19 cellular contexts compared by ENCODE assay signal in the genomic region with DNA sequence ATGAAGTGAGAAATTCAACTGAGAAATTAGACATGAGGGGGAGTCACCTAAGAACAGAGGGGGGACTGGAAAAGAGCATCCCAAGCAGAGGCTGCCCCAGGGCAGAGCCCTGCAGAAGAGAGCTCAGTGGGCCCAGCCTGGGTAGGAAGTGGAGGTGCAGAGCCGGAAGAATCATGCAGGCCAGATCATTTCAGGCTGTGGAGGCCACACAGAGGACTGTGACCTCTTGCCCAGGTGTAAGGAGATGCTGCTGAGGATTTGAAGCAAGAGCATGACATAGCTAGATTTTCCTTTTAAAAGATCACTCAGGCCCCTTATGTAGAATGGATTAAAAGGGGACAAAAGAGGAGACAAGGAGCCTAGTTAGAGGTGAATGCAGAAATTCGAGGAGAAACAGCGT.
DNase-seq lines count a peak whose midpoint lies in the region; ATAC-seq and TF ChIP-seq lines count a peak whose summit lies in the region.
"Had no signal": no experiment of that assay in that cellular context is flagged by ENCODE, and none has a peak within 500 bp of the region (broad histone marks: within the 10 kb centered on the region; RNA-seq: fewer than 3 reads in every experiment).

No MANE protein-coding gene starts in this region.

- no peaks in the 10 kb centered on the region for H3K9me3 Mint-ChIP-seq in T-helper 1 cell treated with Interleukin-12 subunit alpha and Interleukin-12 subunit beta and Interleukin-4 antibody, amounts not matched to agents 30 μg/mL and 1 μg/mL, for 36 hours
- H3K9me3 Mint-ChIP-seq in activated CD4-positive, alpha-beta memory T cell treated with anti-CD3 and anti-CD28 coated beads, Interleukin-2, amount 10 ng/mL, durations not matched to agents 7 days and 5 days = no peaks in the 10 kb centered on the region
- no peaks in the 10 kb centered on the region for H3K9me3 Mint-ChIP-seq in stimulated activated naive B cell treated with anti-CD40 and anti-IgM and Interleukin-4, amounts not matched to agents 10 μg/mL and 1 μg/mL and 100 μg/mL, for 72 hours
- H3K9me3 Mint-ChIP-seq: activated T-cell treated with anti-CD3 and anti-CD28 coated beads, Interleukin-2, amount 50 U/mL, for 4 hours; dendritic cell treated with granulocyte-macrophage colony-stimulating factor and Interleukin-4, amounts not matched to agents 40 ng/mL and 50 ng/mL, for 4 days had no signal

- peak overlapping the region; percentile 73; the same call in 1 of the 2 replicates for H3K27ac ChIP-seq in DND-41 (ENCODE audit: low read length)
- H3K27ac ChIP-seq: 22Rv1, adrenal gland, psoas muscle, RWPE1, stomach had no signal

- H3K9me3 ChIP-seq in DND-41 (ENCODE audit: insufficient read depth, low read length, severe bottlenecking) = no peaks in the 10 kb centered on the region
- H3K9me3 ChIP-seq: adrenal gland, psoas muscle, stomach had no signal

- ATAC-seq in DND-41 (ENCODE audit: insufficient read depth, low read depth) (no peak; the same call in 2 of the 3 replicates), left lobe of liver (peak; percentile 14), GM18868 (IDR thresholded peaks at IDR 0.05; ENCODE audit: unreplicated experiment) (no peak)
- no peak for ATAC-seq in stimulated activated naive B cell treated with anti-CD40 and anti-IgM and Interleukin-4, amounts not matched to agents 10 μg/mL and 1 μg/mL and 100 μg/mL, for 72 hours (replicated peaks)
- ATAC-seq: psoas muscle had no signal

- 0 out of 2 replicates have a peak overlapping the region, but pooled peaks have one; percentile 14 for H2AFZ ChIP-seq in DND-41 (ENCODE audit: low read depth, low read length)

- H3K79me2 ChIP-seq in DND-41 (ENCODE audit: insufficient read depth, low read length) = no peaks in the 10 kb centered on the region

- peak overlapping the region; percentile 31 for H3K4me3 Mint-ChIP-seq in T-helper 1 cell treated with Interleukin-12 subunit alpha and Interleukin-12 subunit beta and Interleukin-4 antibody, amounts not matched to agents 30 μg/mL and 1 μg/mL, for 36 hours
- H3K4me3 Mint-ChIP-seq in activated CD4-positive, alpha-beta memory T cell treated with anti-CD3 and anti-CD28 coated beads, Interleukin-2, amount 10 ng/mL, durations not matched to agents 7 days and 5 days = no peak overlapping the region
- H3K4me3 Mint-ChIP-seq in stimulated activated naive B cell treated with anti-CD40 and anti-IgM and Interleukin-4, amounts not matched to agents 10 μg/mL and 1 μg/mL and 100 μg/mL, for 72 hours = no peak overlapping the region
- H3K4me3 Mint-ChIP-seq: activated T-cell treated with anti-CD3 and anti-CD28 coated beads, Interleukin-2, amount 50 U/mL, for 4 hours; dendritic cell treated with granulocyte-macrophage colony-stimulating factor and Interleukin-4, amounts not matched to agents 40 ng/mL and 50 ng/mL, for 4 days; type B pancreatic cell had no signal

- peak overlapping the region; percentile 32; the same call in 1 of the 2 replicates for H3K9ac ChIP-seq in DND-41 (ENCODE audit: low read depth, low read length)

- CTCF ChIA-PET in activated CD4-positive, alpha-beta memory T cell treated with anti-CD3 and anti-CD28 coated beads, Interleukin-2, amount 10 ng/mL, durations not matched to agents 7 days and 5 days (lab: Charles Lee) = interaction anchor here (1.4 to 2.0 kb wide), 2 partner anchors 9 to 137 kb away, joined by 3 to 5 read pairs; no protein-coding TSS in a partner anchor

- no peaks in the 10 kb centered on the region for H3K27me3 ChIP-seq in DND-41 (ENCODE audit: insufficient read depth, low read length, poor library complexity)
- H3K27me3 ChIP-seq: adrenal gland, stomach had no signal

- DNase-seq in T-helper 1 cell (no peak), DND-41 (no peak), left lobe of liver (ENCODE audit: low spot score) (no peak), GF-D8 (lab: John Stamatoyannopoulos, UW) (no peak)
- DNase-seq in activated CD4-positive, alpha-beta memory T cell treated with anti-CD3 and anti-CD28 coated beads, Interleukin-2, amount 10 ng/mL, durations not matched to agents 7 days and 5 days = no peak
- no peak for DNase-seq in stimulated activated naive B cell treated with anti-CD40 and anti-IgM and Interleukin-4, amounts not matched to agents 10 μg/mL and 1 μg/mL and 100 μg/mL, for 72 hours
- DNase-seq: activated T-cell treated with anti-CD3 and anti-CD28 coated beads, Interleukin-2, amount 50 U/mL, for 4 hours; NCI-H1417; NCI-H510A treated with DMSO at 0.1 percent for 48 hours; psoas muscle; small intestine; stomach had no signal

- H3K4me2 ChIP-seq in DND-41 (ENCODE audit: insufficient read depth, low read length) = peak overlapping the region; percentile 52; the same call in 1 of the 2 replicates

- no peak overlapping the region for H3K4me3 ChIP-seq in DND-41 (ENCODE audit: low read depth in 1 of 2, low read length in 2 of 2)
- H3K4me3 ChIP-seq: adrenal gland, psoas muscle, stomach had no signal

- no peaks in the 10 kb centered on the region for H3K36me3 ChIP-seq in DND-41 (ENCODE audit: insufficient read depth, low read length)
- H3K36me3 ChIP-seq: adrenal gland, stomach had no signal

- H3K27ac Mint-ChIP-seq in T-helper 1 cell treated with Interleukin-12 subunit alpha and Interleukin-12 subunit beta and Interleukin-4 antibody, amounts not matched to agents 30 μg/mL and 1 μg/mL, for 36 hours = peak overlapping the region; percentile 76
- H3K27ac Mint-ChIP-seq in activated CD4-positive, alpha-beta memory T cell treated with anti-CD3 and anti-CD28 coated beads, Interleukin-2, amount 10 ng/mL, durations not matched to agents 7 days and 5 days = peak overlapping the region; percentile 66
- H3K27ac Mint-ChIP-seq in stimulated activated naive B cell treated with anti-CD40 and anti-IgM and Interleukin-4, amounts not matched to agents 10 μg/mL and 1 μg/mL and 100 μg/mL, for 72 hours = no peak overlapping the region
- H3K27ac Mint-ChIP-seq: dendritic cell treated with granulocyte-macrophage colony-stimulating factor and Interleukin-4, amounts not matched to agents 40 ng/mL and 50 ng/mL, for 4 days; type B pancreatic cell had no signal

- peaks cover 17% of the 10 kb centered on the region for H3K4me1 Mint-ChIP-seq in T-helper 1 cell treated with Interleukin-12 subunit alpha and Interleukin-12 subunit beta and Interleukin-4 antibody, amounts not matched to agents 30 μg/mL and 1 μg/mL, for 36 hours (ENCODE audit: low read depth)
- H3K4me1 Mint-ChIP-seq in activated CD4-positive, alpha-beta memory T cell treated with anti-CD3 and anti-CD28 coated beads, Interleukin-2, amount 10 ng/mL, durations not matched to agents 7 days and 5 days = peaks cover 17% of the 10 kb centered on the region
- peaks cover 0 to 8% of the 10 kb centered on the region in 2 donors for H3K4me1 Mint-ChIP-seq in stimulated activated naive B cell treated with anti-CD40 and anti-IgM and Interleukin-4, amounts not matched to agents 10 μg/mL and 1 μg/mL and 100 μg/mL, for 72 hours

- peaks cover 21% of the 10 kb centered on the region for H3K4me1 ChIP-seq in DND-41 (ENCODE audit: insufficient read depth, low read length)
- H3K4me1 ChIP-seq: psoas muscle, stomach had no signal

- POLR2A ChIA-PET in activated CD4-positive, alpha-beta memory T cell treated with anti-CD3 and anti-CD28 coated beads, Interleukin-2, amount 10 ng/mL, durations not matched to agents 7 days and 5 days (lab: Charles Lee) = interaction anchor here (1.0 to 1.9 kb wide), 3 partner anchors 26 to 64 kb away, joined by 3 to 7 read pairs (median 4); partner anchors contain the start of gene SPATA13

- no peaks in the 10 kb centered on the region for H4K20me1 ChIP-seq in DND-41 (ENCODE audit: insufficient read depth, low read length)

- no peak for TF ChIP-seq CTCF in DND-41 (IDR thresholded peaks at IDR 0.05; ENCODE audit: borderline replicate concordance, extremely low read depth, low read length, poor library complexity, severe bottlenecking)

- H3K36me3 Mint-ChIP-seq in T-helper 1 cell treated with Interleukin-12 subunit alpha and Interleukin-12 subunit beta and Interleukin-4 antibody, amounts not matched to agents 30 μg/mL and 1 μg/mL, for 36 hours (ENCODE audit: low read depth) = peaks cover 2% of the 10 kb centered on the region
- H3K36me3 Mint-ChIP-seq in activated CD4-positive, alpha-beta memory T cell treated with anti-CD3 and anti-CD28 coated beads, Interleukin-2, amount 10 ng/mL, durations not matched to agents 7 days and 5 days (ENCODE audit: low read depth) = no peaks in the 10 kb centered on the region
- H3K36me3 Mint-ChIP-seq in stimulated activated naive B cell treated with anti-CD40 and anti-IgM and Interleukin-4, amounts not matched to agents 10 μg/mL and 1 μg/mL and 100 μg/mL, for 72 hours = no peaks in the 10 kb centered on the region
- H3K36me3 Mint-ChIP-seq: type B pancreatic cell had no signal

- peaks cover 21% of the 10 kb centered on the region for H3K27me3 Mint-ChIP-seq in T-helper 1 cell treated with Interleukin-12 subunit alpha and Interleukin-12 subunit beta and Interleukin-4 antibody, amounts not matched to agents 30 μg/mL and 1 μg/mL, for 36 hours (ENCODE audit: low read depth)
- H3K27me3 Mint-ChIP-seq in activated CD4-positive, alpha-beta memory T cell treated with anti-CD3 and anti-CD28 coated beads, Interleukin-2, amount 10 ng/mL, durations not matched to agents 7 days and 5 days = peaks cover 11% of the 10 kb centered on the region
- H3K27me3 Mint-ChIP-seq in stimulated activated naive B cell treated with anti-CD40 and anti-IgM and Interleukin-4, amounts not matched to agents 10 μg/mL and 1 μg/mL and 100 μg/mL, for 72 hours = peaks cover 0 to 6% of the 10 kb centered on the region in 2 donors
- H3K27me3 Mint-ChIP-seq: type B pancreatic cell had no signal
